9 cellular contexts compared by ENCODE assay signal in the genomic region with DNA sequence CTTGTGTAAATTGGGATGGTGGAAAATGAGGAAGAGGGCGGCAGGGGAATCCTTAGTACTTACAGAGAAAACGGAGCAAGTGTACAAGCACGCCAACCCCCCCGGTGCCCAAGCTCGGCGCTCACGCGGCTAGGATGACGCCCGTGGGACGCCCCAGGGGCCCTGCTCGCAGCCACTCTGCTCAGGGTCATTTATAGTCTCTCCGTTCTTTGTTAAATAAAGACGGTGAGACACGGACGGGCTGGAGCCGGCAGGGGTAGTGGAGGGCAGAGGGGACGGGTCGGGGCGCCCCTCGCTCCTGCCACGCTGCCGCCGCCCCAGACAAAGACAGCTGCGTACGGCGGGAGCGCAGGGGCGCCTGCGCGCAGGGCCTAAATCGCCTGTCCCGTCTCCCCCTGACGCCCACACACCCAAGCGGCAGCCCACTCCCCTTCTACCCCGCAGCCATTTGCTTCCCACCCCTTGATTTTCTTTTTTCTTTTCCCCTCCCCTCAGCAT. TPM values are rescaled to one million over a fixed set of nuclear protein-coding genes. Genes with fewer than 3 reads are reported as not detected.
DNase-seq lines count a peak whose midpoint lies in the region; ATAC-seq, FAIRE-seq and TF ChIP-seq lines count a peak whose summit lies in the region.
"Had no signal": no experiment of that assay in that cellular context is flagged by ENCODE, and none has a peak within 500 bp of the region (broad histone marks: within the 10 kb centered on the region; RNA-seq: fewer than 3 reads in every experiment).

No MANE protein-coding gene starts in this region.

- no peaks in the 10 kb centered on the region for H3K9me3 Mint-ChIP-seq in astrocyte (ENCODE audit: unreplicated experiment)

- H3K27me3 Mint-ChIP-seq in astrocyte (ENCODE audit: low read depth, unreplicated experiment): no peaks in the 10 kb centered on the region

- H3K36me3 ChIP-seq in HUES6 (ENCODE audit: control insufficient read depth, insufficient read depth, low read length) (no peaks in the 10 kb centered on the region), SU-DHL-6 (ENCODE audit: low read length) (no peaks in the 10 kb centered on the region), astrocyte (ENCODE audit: insufficient read depth, low read length) (no peaks in the 10 kb centered on the region), rectal smooth muscle tissue (ENCODE audit: control insufficient read depth, insufficient read depth, low read length) (no peaks in the 10 kb centered on the region)

- H3K36me3 Mint-ChIP-seq in astrocyte (ENCODE audit: low read depth, unreplicated experiment): no peaks in the 10 kb centered on the region

- FAIRE-seq in GM12892 (lab: Jason Lieb, UNC) (no peak), astrocyte (lab: Jason Lieb, UNC) (no peak)
- FAIRE-seq: islet of Langerhans had no signal

- H3K27ac ChIP-seq in HUES6 (ENCODE audit: low read depth, low read length): peak overlapping the region; percentile 100
- peak overlapping the region; percentile 93 for H3K27ac ChIP-seq in SU-DHL-6 (ENCODE audit: low read depth, low read length)
- peak overlapping the region; percentile 97 for H3K27ac ChIP-seq in astrocyte (ENCODE audit: low read depth, low read length)
- H3K27ac ChIP-seq in rectal smooth muscle tissue (ENCODE audit: low read depth, low read length): peak overlapping the region; percentile 99

- H3K79me2 ChIP-seq in SU-DHL-6 (ENCODE audit: insufficient read depth, low read length): no peaks in the 10 kb centered on the region
- H3K79me2 ChIP-seq in astrocyte (ENCODE audit: insufficient read depth, low read length): no peaks in the 10 kb centered on the region

- H3K27me3 ChIP-seq in HUES6 (ENCODE audit: control insufficient read depth, insufficient read depth, low read length) (no peaks in the 10 kb centered on the region), SU-DHL-6 (ENCODE audit: low read length) (no peaks in the 10 kb centered on the region), astrocyte (ENCODE audit: insufficient read depth, low read length) (no peaks in the 10 kb centered on the region), rectal smooth muscle tissue (ENCODE audit: control insufficient read depth, insufficient read depth, low read length) (no peaks in the 10 kb centered on the region)

- peaks cover 72% of the 10 kb centered on the region for H3F3A ChIP-seq in SU-DHL-6 (ENCODE audit: insufficient read depth)

- H3K4me1 ChIP-seq in HUES6 (ENCODE audit: control insufficient read depth, insufficient read depth, low read length) (peaks cover 35% of the 10 kb centered on the region), astrocyte (ENCODE audit: insufficient read depth, low read length) (peaks cover 17% of the 10 kb centered on the region), rectal smooth muscle tissue (ENCODE audit: control insufficient read depth, insufficient read depth, low read length) (peaks cover 4% of the 10 kb centered on the region)

- no peak for ATAC-seq in HG03469 (IDR thresholded peaks at IDR 0.05; ENCODE audit: unreplicated experiment)

- no peaks in the 10 kb centered on the region for H3K9me3 ChIP-seq in HUES6 (ENCODE audit: control insufficient read depth, insufficient read depth, low read depth, low read length)
- no peaks in the 10 kb centered on the region for H3K9me3 ChIP-seq in SU-DHL-6 (ENCODE audit: insufficient read depth, low read length)
- H3K9me3 ChIP-seq in astrocyte (ENCODE audit: insufficient read depth, low read depth, low read length): no peaks in the 10 kb centered on the region

- H4K20me1 ChIP-seq in SU-DHL-6 (ENCODE audit: low read depth, low read length) (no peaks in the 10 kb centered on the region), astrocyte (ENCODE audit: insufficient read depth, low read length) (no peaks in the 10 kb centered on the region)

- TF ChIP-seq POLR2A in GM12892 (IDR thresholded peaks at IDR 0.05; ENCODE audit: low read depth, low read length): peak; percentile 71

- DNase-seq in GM12892 (ENCODE audit: insufficient read length) (no peak), astrocyte (ENCODE audit: low read depth) (no peak), hippocampal formation (lab: John Stamatoyannopoulos, UW) (peak; percentile 56 to 62), kidney glomerular epithelial cell (lab: John Stamatoyannopoulos, UW) (no peak)

- H3K27ac Mint-ChIP-seq in astrocyte (ENCODE audit: unreplicated experiment): peak overlapping the region; percentile 98

- peak overlapping the region; percentile 65 for H2AFZ ChIP-seq in SU-DHL-6 (ENCODE audit: low read depth, low read length, severe bottlenecking)
- peak overlapping the region; percentile 91 for H2AFZ ChIP-seq in astrocyte (ENCODE audit: low read depth, low read length)

- peak overlapping the region; percentile 81 for H3K4me3 Mint-ChIP-seq in astrocyte (ENCODE audit: unreplicated experiment)

- TF ChIP-seq CTCF in SU-DHL-6 (IDR thresholded peaks at IDR 0.05; ENCODE audit: insufficient read depth, low read length, poor library complexity, severe bottlenecking) (no peak), astrocyte (IDR thresholded peaks at IDR 0.05; ENCODE audit: insufficient read depth, low read depth, low read length) (no peak)

- peaks cover 22% of the 10 kb centered on the region for H3K4me1 Mint-ChIP-seq in astrocyte (ENCODE audit: low read depth, unreplicated experiment)

- H3K4me3 ChIP-seq in HUES6 (ENCODE audit: low read depth, low read length): peak overlapping the region; percentile 71
- H3K4me3 ChIP-seq in SU-DHL-6 (ENCODE audit: insufficient read depth, low read length, poor library complexity, severe bottlenecking): peak overlapping the region; percentile 48
- H3K4me3 ChIP-seq in astrocyte (ENCODE audit: insufficient read depth, low read depth, low read length): peak overlapping the region; percentile 72
- H3K4me3 ChIP-seq in rectal smooth muscle tissue (ENCODE audit: low read length): peak overlapping the region; percentile 90

- no peaks in the 10 kb centered on the region for H3K9me2 ChIP-seq in SU-DHL-6 (replicated peaks; ENCODE audit: insufficient read depth, low read length)

- H3K9ac ChIP-seq in HUES6 (ENCODE audit: low read length): peak overlapping the region; percentile 100
- peak overlapping the region; percentile 80 for H3K9ac ChIP-seq in SU-DHL-6 (ENCODE audit: low read length)
- H3K9ac ChIP-seq in astrocyte (ENCODE audit: low read length): peak overlapping the region; percentile 100
- peak overlapping the region; percentile 14 for H3K9ac ChIP-seq in rectal smooth muscle tissue (ENCODE audit: low read length)

- H3K4me2 ChIP-seq in SU-DHL-6 (ENCODE audit: low read depth, low read length, poor library complexity, severe bottlenecking) (peak overlapping the region; percentile 86), astrocyte (ENCODE audit: low read length) (peak overlapping the region; percentile 100)

RNA-seq across cellular contexts. Expression of gene PCBP1, which starts 37.8 kb away (rescaled TPM):
- polyA plus RNA-seq in GM12892 (2012; ENCODE audit: missing spikeins): 146 TPM
- total RNA-seq in astrocyte: 194 and 205 TPM in 2 replicates

Comparison
In these comparisons a context has a peak if more than half of its experiments do, and no peak if none do; other contexts are left out.
1. DNase-seq: peak in hippocampal formation (2 of 2); none in GM12892 (single experiment), astrocyte (single experiment) and kidney glomerular epithelial cell (single experiment).
2. H3K9ac ChIP-seq: peak in every context shown above with its lines; median percentile 100 in HUES6; 100 in astrocyte; 80 in SU-DHL-6; 14 in rectal smooth muscle tissue.
3. Peak in every context shown above with its lines, with median percentiles within 50 percentile points of each other: H3K27ac ChIP-seq and H3K4me3 ChIP-seq.